ENCODE assay signal across 14 cellular contexts in genomic region chr14:69335421-69335820, GRCh38.
DNase-seq lines count a peak whose midpoint lies in the region; ATAC-seq and TF ChIP-seq lines count a peak whose summit lies in the region.
"Had no signal": no experiment of that assay in that cellular context is flagged by ENCODE, and none has a peak within 500 bp of the region (broad histone marks: within the 10 kb centered on the region; RNA-seq: fewer than 3 reads in every experiment).

No MANE protein-coding gene starts in this region.

- peaks cover 9% of the 10 kb centered on the region; the same call in 1 of the 2 replicates for H3K27me3 ChIP-seq in PC-3 (ENCODE audit: low read length)
- no peaks in the 10 kb centered on the region for H3K27me3 ChIP-seq in endodermal cell (ENCODE audit: control insufficient read depth, insufficient read depth, low read length, poor library complexity, severe bottlenecking)
- H3K27me3 ChIP-seq in osteoblast (ENCODE audit: insufficient read depth, low read length): peaks cover 14% of the 10 kb centered on the region
- H3K27me3 ChIP-seq in smooth muscle cell (ENCODE audit: low read depth): no peaks in the 10 kb centered on the region
- H3K27me3 ChIP-seq in uterus: no peaks in the 10 kb centered on the region

- DNase-seq in SIG-M5 treated with dmso at 0.1 percent for 504 hours (lab: John Stamatoyannopoulos, UW; ENCODE audit: unreplicated experiment): peak; percentile 6
- no peak for DNase-seq in SIG-M5 (lab: John Stamatoyannopoulos, UW)
- peak; percentile 58 for DNase-seq in PC-3
- no peak for DNase-seq in endodermal cell
- DNase-seq in osteoblast (ENCODE audit: insufficient read length, low spot score, missing footprints): peak; percentile 46
- no peak for DNase-seq in cerebellar nuclear complex (lab: John Stamatoyannopoulos, UW)
- DNase-seq in smooth muscle cell (lab: John Stamatoyannopoulos, UW; ENCODE audit: unreplicated experiment): no peak
- no peak for DNase-seq in uterus
- DNase-seq: activated naive CD4-positive, alpha-beta T cell treated with anti-CD3 and anti-CD28 coated beads, Interleukin-2, amount 50 U/mL, for 16 hours; CD4-positive, alpha-beta memory T cell; GF-D8; NCI-H1436 had no signal

- H3K4me3 Mint-ChIP-seq in endodermal cell: no peak overlapping the region
- H3K4me3 Mint-ChIP-seq: CD4-positive, alpha-beta memory T cell had no signal

- CTCF ChIA-PET in PC-3 (lab: Charles Lee): interaction anchor here (0.7 kb wide), 1 partner anchor 122 kb away, joined by 4 read pairs; no protein-coding TSS in a partner anchor

- no peak overlapping the region for H3K27ac ChIP-seq in PC-3 (ENCODE audit: low read length)
- H3K27ac ChIP-seq in endodermal cell (ENCODE audit: low read depth, low read length): peak overlapping the region; percentile 26
- H3K27ac ChIP-seq in osteoblast (ENCODE audit: low read depth, low read length): no peak overlapping the region
- H3K27ac ChIP-seq in smooth muscle cell (ENCODE audit: low read depth): no peak overlapping the region
- H3K27ac ChIP-seq in uterus: peak overlapping the region in 1 of 2 donors; percentile 15
- H3K27ac ChIP-seq: 22Rv1 had no signal

- no peaks in the 10 kb centered on the region for H3K4me1 ChIP-seq in PC-3 (ENCODE audit: insufficient read depth, low read length)
- no peaks in the 10 kb centered on the region for H3K4me1 ChIP-seq in endodermal cell (ENCODE audit: control insufficient read depth, insufficient read depth, low read length)
- H3K4me1 ChIP-seq in osteoblast (ENCODE audit: insufficient read depth, low read length): no peaks in the 10 kb centered on the region
- no peaks in the 10 kb centered on the region for H3K4me1 ChIP-seq in smooth muscle cell (ENCODE audit: low read depth)
- no peaks in the 10 kb centered on the region for H3K4me1 ChIP-seq in uterus

- ATAC-seq in PC-3: peak; percentile 40; the same call in 1 of the 2 replicates
- ATAC-seq: K562 had no signal

- TF ChIP-seq CTCF in PC-3 (conservative IDR thresholded peaks at IDR 0.05; ENCODE audit: low read depth, low read length) (no peak), endodermal cell (conservative IDR thresholded peaks at IDR 0.05) (no peak), osteoblast (IDR thresholded peaks at IDR 0.05; ENCODE audit: extremely low read depth, low read depth, low read length) (no peak), smooth muscle cell (IDR thresholded peaks at IDR 0.05; ENCODE audit: borderline replicate concordance, insufficient read depth, poor library complexity, severe bottlenecking) (no peak), uterus (IDR thresholded peaks at IDR 0.05) (no peak)

- H3K9me2 ChIP-seq in PC-3 (replicated peaks; ENCODE audit: low read length): no peaks in the 10 kb centered on the region

- no peak overlapping the region for H3K4me2 ChIP-seq in PC-3 (ENCODE audit: low read length)
- no peak overlapping the region for H3K4me2 ChIP-seq in osteoblast (ENCODE audit: insufficient read depth, low read length)
- H3K4me2 ChIP-seq in smooth muscle cell: no peak overlapping the region

- no peak for TF ChIP-seq POLR2A in uterus (IDR thresholded peaks at IDR 0.05)

- H3K4me3 ChIP-seq in PC-3 (ENCODE audit: low read length): no peak overlapping the region
- H3K4me3 ChIP-seq in endodermal cell (ENCODE audit: low read length): no peak overlapping the region
- H3K4me3 ChIP-seq in osteoblast (ENCODE audit: insufficient read depth, low read length): no peak overlapping the region
- H3K4me3 ChIP-seq in smooth muscle cell: no peak overlapping the region
- H3K4me3 ChIP-seq in uterus: no peak overlapping the region
- H3K4me3 ChIP-seq: K562 had no signal

- intact Hi-C loops in PC-3 (cut with micrococcal nuclease) (no loop called here), uterus (cut with DNase I; ENCODE audit: low total_unique reads) (no loop called here)

- H4K20me1 ChIP-seq in PC-3 (ENCODE audit: low read length) (no peaks in the 10 kb centered on the region), osteoblast (ENCODE audit: insufficient read depth, low read length) (no peaks in the 10 kb centered on the region), smooth muscle cell (ENCODE audit: low read depth) (no peaks in the 10 kb centered on the region)

- H3K9me3 ChIP-seq in PC-3 (ENCODE audit: low read length) (no peaks in the 10 kb centered on the region), endodermal cell (ENCODE audit: control insufficient read depth, low read length) (no peaks in the 10 kb centered on the region), osteoblast (ENCODE audit: low read depth, low read length) (no peaks in the 10 kb centered on the region), smooth muscle cell (replicated peaks; ENCODE audit: low read depth) (no peaks in the 10 kb centered on the region), uterus (no peaks in the 10 kb centered on the region)

- H2AFZ ChIP-seq in PC-3 (ENCODE audit: low read length) (peak overlapping the region; percentile 29; the same call in 1 of the 2 replicates), osteoblast (ENCODE audit: low read length) (no peak overlapping the region), smooth muscle cell (ENCODE audit: low read depth) (no peak overlapping the region)

- 80 to 86% methylated on average over 4 to 6 of the region's 6 CpGs for WGBS in endodermal cell (ENCODE audit: insufficient coverage in 1 of 2, insufficient read length in 1 of 2), 2 experiments
- 54% methylated on average over 6 of the region's 6 CpGs for WGBS in smooth muscle cell (ENCODE audit: low lambda C conversion rate)

- H3K27ac Mint-ChIP-seq in endodermal cell: no peak overlapping the region

- H3K36me3 ChIP-seq in PC-3 (ENCODE audit: low read depth, low read length) (no peaks in the 10 kb centered on the region), endodermal cell (ENCODE audit: control insufficient read depth, insufficient read depth, low read length) (no peaks in the 10 kb centered on the region), osteoblast (ENCODE audit: insufficient read depth, low read length) (no peaks in the 10 kb centered on the region), smooth muscle cell (ENCODE audit: low read depth) (no peaks in the 10 kb centered on the region), uterus (no peaks in the 10 kb centered on the region)

- POLR2A ChIA-PET in PC-3 (lab: Charles Lee; ENCODE audit: unreplicated experiment): no interaction called here

- no TSS peak for BruUV-seq in PC-3 (replicated peaks; lab: Mats Ljungman, UMichigan)

- no peaks in the 10 kb centered on the region for H3K36me3 Mint-ChIP-seq in endodermal cell (ENCODE audit: low read depth)
- H3K36me3 Mint-ChIP-seq: CD4-positive, alpha-beta memory T cell had no signal

- H3K9ac ChIP-seq in PC-3 (ENCODE audit: low read length) (no peak overlapping the region), endodermal cell (ENCODE audit: extremely low read depth, low read length, poor library complexity, severe bottlenecking) (no peak overlapping the region), smooth muscle cell (ENCODE audit: low read depth) (no peak overlapping the region)

- no peaks in the 10 kb centered on the region for H3K4me1 Mint-ChIP-seq in endodermal cell

- H3K79me2 ChIP-seq in PC-3 (ENCODE audit: low read length) (no peaks in the 10 kb centered on the region), osteoblast (ENCODE audit: insufficient read depth, low read length) (no peaks in the 10 kb centered on the region), smooth muscle cell (ENCODE audit: low read depth) (no peaks in the 10 kb centered on the region)

- no peaks in the 10 kb centered on the region for H3K27me3 Mint-ChIP-seq in endodermal cell (ENCODE audit: insufficient read depth)

- no peaks in the 10 kb centered on the region for H3K9me3 Mint-ChIP-seq in endodermal cell
- H3K9me3 Mint-ChIP-seq: CD4-positive, alpha-beta memory T cell had no signal

- no peaks in the 10 kb centered on the region for H3F3A ChIP-seq in PC-3 (ENCODE audit: low read length, unreplicated experiment)
- no peaks in the 10 kb centered on the region for H3F3A ChIP-seq in smooth muscle cell (ENCODE audit: low read depth)

Comparison
In these comparisons a context has a peak if more than half of its experiments do, and no peak if none do; other contexts are left out.
1. DNase-seq: peak in SIG-M5 treated with dmso at 0.1 percent for 504 hours (single experiment), PC-3 (single experiment) and osteoblast (single experiment); none in SIG-M5 (single experiment), endodermal cell (single experiment), cerebellar nuclear complex (0 of 2), smooth muscle cell (single experiment) and uterus (0 of 2).